ENCODE assay signal across 1 cellular context in the genomic region with DNA sequence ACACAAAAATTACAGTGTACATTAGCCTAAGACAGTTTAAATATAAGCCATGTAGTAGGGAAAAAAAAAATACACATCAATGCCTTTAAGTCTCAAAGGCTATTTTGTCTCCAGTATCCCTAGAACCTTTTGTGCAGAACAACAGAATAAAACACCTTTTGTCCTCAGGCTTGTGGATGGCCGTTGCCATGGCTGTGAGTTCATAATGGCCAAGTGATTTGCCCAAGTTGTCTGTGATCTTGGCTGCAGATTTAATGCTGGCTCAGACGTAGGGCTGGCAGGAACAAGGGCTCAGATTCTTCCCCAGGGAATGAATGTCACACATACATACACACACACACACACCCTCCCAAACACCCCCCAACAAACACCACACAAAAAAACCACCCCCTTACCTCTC.
TF ChIP-seq lines count a peak whose summit lies in the region.

No MANE protein-coding gene starts in this region.

TF ChIP-seq in SK-N-SH, 30 proteins besides CTCF, POLR2A, EP300 and RAD21 (continued from another document):
- TF ChIP-seq, protein P1, sequence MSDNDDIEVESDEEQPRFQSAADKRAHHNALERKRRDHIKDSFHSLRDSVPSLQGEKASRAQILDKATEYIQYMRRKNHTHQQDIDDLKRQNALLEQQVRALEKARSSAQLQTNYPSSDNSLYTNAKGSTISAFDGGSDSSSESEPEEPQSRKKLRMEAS (IDR thresholded peaks at IDR 0.05; ENCODE audit: low read depth): no peak
